In the genomic region with DNA sequence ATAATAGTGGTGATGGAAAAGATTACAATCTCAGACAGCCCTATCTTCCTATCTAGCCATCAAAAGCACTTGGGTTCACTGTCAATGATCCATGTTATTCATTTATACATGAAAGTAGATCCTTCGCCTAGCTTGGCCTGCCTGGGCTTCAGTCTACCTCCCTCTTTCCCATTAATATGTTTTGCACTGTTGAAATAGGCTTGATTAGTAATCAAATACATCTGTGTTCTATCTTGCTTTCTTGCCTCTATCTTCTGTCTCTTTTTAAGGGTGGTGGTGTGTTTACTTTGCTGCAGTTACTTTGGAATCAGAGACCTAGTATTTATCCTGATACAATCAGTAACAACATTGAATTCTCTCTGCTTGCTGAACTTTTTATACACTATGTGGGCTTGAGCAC, we compare ENCODE assay signal across 2 cellular contexts.
TF ChIP-seq lines count a peak whose summit lies in the region.

No MANE protein-coding gene starts in this region.

TF ChIP-seq in SK-N-SH treated with all-trans-retinoic acid at 6 μM for 48 hours, 23 proteins besides CTCF, POLR2A, EP300 and RAD21 (continued from another document):
- TF ChIP-seq, protein P1, sequence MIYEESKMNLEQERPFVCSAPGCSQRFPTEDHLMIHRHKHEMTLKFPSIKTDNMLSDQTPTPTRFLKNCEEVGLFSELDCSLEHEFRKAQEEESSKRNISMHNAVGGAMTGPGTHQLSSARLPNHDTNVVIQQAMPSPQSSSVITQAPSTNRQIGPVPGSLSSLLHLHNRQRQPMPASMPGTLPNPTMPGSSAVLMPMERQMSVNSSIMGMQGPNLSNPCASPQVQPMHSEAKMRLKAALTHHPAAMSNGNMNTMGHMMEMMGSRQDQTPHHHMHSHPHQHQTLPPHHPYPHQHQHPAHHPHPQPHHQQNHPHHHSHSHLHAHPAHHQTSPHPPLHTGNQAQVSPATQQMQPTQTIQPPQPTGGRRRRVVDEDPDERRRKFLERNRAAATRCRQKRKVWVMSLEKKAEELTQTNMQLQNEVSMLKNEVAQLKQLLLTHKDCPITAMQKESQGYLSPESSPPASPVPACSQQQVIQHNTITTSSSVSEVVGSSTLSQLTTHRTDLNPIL (CRISPR knock-in tag; IDR thresholded peaks at IDR 0.05; ENCODE audit: low read depth), result no peak
- TF ChIP-seq TOX (CRISPR knock-in tag; IDR thresholded peaks at IDR 0.05; ENCODE audit: borderline replicate concordance) (no peak), ISL1 (CRISPR knock-in tag; IDR thresholded peaks at IDR 0.05) (no peak), PPARA (CRISPR knock-in tag; IDR thresholded peaks at IDR 0.05; ENCODE audit: borderline replicate concordance) (no peak), CSDC2 (CRISPR knock-in tag; IDR thresholded peaks at IDR 0.05) (no peak), POU6F1 (CRISPR knock-in tag; IDR thresholded peaks at IDR 0.05; ENCODE audit: borderline replicate concordance, low read depth) (no peak), OSR1 (CRISPR knock-in tag; IDR thresholded peaks at IDR 0.05) (no peak), RARB (CRISPR knock-in tag; IDR thresholded peaks at IDR 0.05) (no peak), BACH2 (CRISPR knock-in tag; IDR thresholded peaks at IDR 0.05; ENCODE audit: borderline replicate concordance) (no peak), ZNF70 (CRISPR knock-in tag; IDR thresholded peaks at IDR 0.05) (no peak), ZNF565 (CRISPR knock-in tag; conservative IDR thresholded peaks at IDR 0.05; ENCODE audit: low read depth) (no peak)
- TF ChIP-seq, protein P2, sequence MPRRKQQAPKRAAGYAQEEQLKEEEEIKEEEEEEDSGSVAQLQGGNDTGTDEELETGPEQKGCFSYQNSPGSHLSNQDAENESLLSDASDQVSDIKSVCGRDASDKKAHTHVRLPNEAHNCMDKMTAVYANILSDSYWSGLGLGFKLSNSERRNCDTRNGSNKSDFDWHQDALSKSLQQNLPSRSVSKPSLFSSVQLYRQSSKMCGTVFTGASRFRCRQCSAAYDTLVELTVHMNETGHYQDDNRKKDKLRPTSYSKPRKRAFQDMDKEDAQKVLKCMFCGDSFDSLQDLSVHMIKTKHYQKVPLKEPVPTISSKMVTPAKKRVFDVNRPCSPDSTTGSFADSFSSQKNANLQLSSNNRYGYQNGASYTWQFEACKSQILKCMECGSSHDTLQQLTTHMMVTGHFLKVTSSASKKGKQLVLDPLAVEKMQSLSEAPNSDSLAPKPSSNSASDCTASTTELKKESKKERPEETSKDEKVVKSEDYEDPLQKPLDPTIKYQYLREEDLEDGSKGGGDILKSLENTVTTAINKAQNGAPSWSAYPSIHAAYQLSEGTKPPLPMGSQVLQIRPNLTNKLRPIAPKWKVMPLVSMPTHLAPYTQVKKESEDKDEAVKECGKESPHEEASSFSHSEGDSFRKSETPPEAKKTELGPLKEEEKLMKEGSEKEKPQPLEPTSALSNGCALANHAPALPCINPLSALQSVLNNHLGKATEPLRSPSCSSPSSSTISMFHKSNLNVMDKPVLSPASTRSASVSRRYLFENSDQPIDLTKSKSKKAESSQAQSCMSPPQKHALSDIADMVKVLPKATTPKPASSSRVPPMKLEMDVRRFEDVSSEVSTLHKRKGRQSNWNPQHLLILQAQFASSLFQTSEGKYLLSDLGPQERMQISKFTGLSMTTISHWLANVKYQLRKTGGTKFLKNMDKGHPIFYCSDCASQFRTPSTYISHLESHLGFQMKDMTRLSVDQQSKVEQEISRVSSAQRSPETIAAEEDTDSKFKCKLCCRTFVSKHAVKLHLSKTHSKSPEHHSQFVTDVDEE (CRISPR knock-in tag; IDR thresholded peaks at IDR 0.05), result no peak

TF ChIP-seq in SK-N-SH, 30 proteins besides CTCF, POLR2A, EP300 and RAD21 (continued from another document):
- TF ChIP-seq, protein P3, sequence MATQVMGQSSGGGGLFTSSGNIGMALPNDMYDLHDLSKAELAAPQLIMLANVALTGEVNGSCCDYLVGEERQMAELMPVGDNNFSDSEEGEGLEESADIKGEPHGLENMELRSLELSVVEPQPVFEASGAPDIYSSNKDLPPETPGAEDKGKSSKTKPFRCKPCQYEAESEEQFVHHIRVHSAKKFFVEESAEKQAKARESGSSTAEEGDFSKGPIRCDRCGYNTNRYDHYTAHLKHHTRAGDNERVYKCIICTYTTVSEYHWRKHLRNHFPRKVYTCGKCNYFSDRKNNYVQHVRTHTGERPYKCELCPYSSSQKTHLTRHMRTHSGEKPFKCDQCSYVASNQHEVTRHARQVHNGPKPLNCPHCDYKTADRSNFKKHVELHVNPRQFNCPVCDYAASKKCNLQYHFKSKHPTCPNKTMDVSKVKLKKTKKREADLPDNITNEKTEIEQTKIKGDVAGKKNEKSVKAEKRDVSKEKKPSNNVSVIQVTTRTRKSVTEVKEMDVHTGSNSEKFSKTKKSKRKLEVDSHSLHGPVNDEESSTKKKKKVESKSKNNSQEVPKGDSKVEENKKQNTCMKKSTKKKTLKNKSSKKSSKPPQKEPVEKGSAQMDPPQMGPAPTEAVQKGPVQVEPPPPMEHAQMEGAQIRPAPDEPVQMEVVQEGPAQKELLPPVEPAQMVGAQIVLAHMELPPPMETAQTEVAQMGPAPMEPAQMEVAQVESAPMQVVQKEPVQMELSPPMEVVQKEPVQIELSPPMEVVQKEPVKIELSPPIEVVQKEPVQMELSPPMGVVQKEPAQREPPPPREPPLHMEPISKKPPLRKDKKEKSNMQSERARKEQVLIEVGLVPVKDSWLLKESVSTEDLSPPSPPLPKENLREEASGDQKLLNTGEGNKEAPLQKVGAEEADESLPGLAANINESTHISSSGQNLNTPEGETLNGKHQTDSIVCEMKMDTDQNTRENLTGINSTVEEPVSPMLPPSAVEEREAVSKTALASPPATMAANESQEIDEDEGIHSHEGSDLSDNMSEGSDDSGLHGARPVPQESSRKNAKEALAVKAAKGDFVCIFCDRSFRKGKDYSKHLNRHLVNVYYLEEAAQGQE (IDR thresholded peaks at IDR 0.05; ENCODE audit: low read depth, low read length), result no peak
- TF ChIP-seq YY1 (IDR thresholded peaks at IDR 0.05; ENCODE audit: low read depth) (no peak), TAF1 (IDR thresholded peaks at IDR 0.05; ENCODE audit: borderline replicate concordance, low read depth, low read length) (no peak), SMC3 (IDR thresholded peaks at IDR 0.05; ENCODE audit: low read depth, low read length) (no peak), GATA2 (CRISPR knock-in tag; IDR thresholded peaks at IDR 0.05) (no peak), RXRA (IDR thresholded peaks at IDR 0.05; ENCODE audit: borderline replicate concordance, low read depth) (no peak), ZBTB33 (IDR thresholded peaks at IDR 0.05; ENCODE audit: borderline replicate concordance, low read depth) (no peak)
